8 cellular contexts compared by ENCODE assay signal in the genomic region with DNA sequence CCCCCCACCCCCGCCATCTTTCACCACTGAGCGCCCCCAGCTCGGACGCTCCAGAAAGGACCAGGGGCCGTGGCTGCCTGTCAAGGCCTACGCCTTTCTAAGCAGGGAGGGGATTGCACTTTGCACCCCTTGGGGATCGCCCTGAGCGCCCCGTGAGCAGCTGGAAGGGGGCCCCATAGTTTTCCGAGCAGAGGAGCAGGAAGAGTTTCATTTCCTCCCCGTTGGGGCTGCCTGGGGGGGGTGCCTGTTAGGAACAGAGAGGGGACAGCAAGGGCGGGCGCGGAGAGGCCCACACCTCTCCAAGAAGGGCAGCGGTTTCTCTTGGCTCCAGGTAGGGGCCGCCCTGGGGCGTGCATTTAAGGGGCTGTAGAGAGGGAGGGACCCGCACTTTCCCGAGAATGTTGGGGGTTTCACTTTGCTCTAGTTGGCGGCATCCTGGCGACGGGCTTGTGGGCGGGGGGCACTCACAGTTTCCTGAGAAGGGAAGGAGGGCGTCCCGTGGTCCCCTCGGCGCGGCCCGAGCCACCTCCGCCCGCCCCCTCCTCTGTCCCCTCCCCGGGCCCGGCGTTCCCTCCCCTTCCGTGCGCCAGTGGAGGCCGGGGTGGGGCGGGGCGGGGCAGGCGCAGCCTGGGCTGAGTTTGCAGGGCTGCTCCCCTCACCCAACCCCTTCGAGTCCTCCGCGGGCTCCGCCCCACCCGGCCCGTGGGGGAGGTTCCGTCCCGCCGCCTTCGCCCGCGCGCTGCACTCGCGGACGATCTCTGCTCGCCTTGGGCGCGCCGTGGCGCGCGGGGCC.
DNase-seq lines count a peak whose midpoint lies in the region; ATAC-seq and TF ChIP-seq lines count a peak whose summit lies in the region.

No MANE protein-coding gene starts in this region.

- H3K4me3 ChIP-seq in SU-DHL-6 (ENCODE audit: insufficient read depth, low read length, poor library complexity, severe bottlenecking) (peak overlapping the region; percentile 77), breast epithelium (peak overlapping the region; percentile 77 to 85 (median 83)), kidney epithelial cell (ENCODE audit: low read depth, low read length) (peak overlapping the region; percentile 65)

- no peaks in the 10 kb centered on the region for H3K9me3 ChIP-seq in SU-DHL-6 (ENCODE audit: insufficient read depth, low read length)
- no peaks in the 10 kb centered on the region for H3K9me3 ChIP-seq in breast epithelium

- no peaks in the 10 kb centered on the region for H4K20me1 ChIP-seq in SU-DHL-6 (ENCODE audit: low read depth, low read length)

- no peaks in the 10 kb centered on the region for H3K9me2 ChIP-seq in SU-DHL-6 (replicated peaks; ENCODE audit: insufficient read depth, low read length)

- peak; percentile 67 to 91 for DNase-seq in breast epithelium (ENCODE audit: low spot score in 2 of 2)
- peak; percentile 19 for DNase-seq in kidney epithelial cell (ENCODE audit: low read depth)
- DNase-seq in stimulated activated CD4-positive, alpha-beta T cell treated with anti-CD3 and anti-CD28 coated beads, Interleukin-1b, Interleukin-23, amount 100 ng/mL, for 48 hours = peak; percentile 88
- no peak for DNase-seq in NCI-H446 (lab: John Stamatoyannopoulos, UW)
- no peak for DNase-seq in NCI-H345 (lab: John Stamatoyannopoulos, UW)

- peak overlapping the region; percentile 71 for H3K9ac ChIP-seq in SU-DHL-6 (ENCODE audit: low read length)

- peak overlapping the region; percentile 77 for H3K4me2 ChIP-seq in SU-DHL-6 (ENCODE audit: low read depth, low read length, poor library complexity, severe bottlenecking)

- peak; percentile 87 for ATAC-seq in GM18520 (IDR thresholded peaks at IDR 0.05; ENCODE audit: unreplicated experiment)
- peak; percentile 92 for ATAC-seq in HG03025 (IDR thresholded peaks at IDR 0.05; ENCODE audit: low FRiP score, unreplicated experiment)

- peak overlapping the region; percentile 76 for H2AFZ ChIP-seq in SU-DHL-6 (ENCODE audit: low read depth, low read length, severe bottlenecking)

- TF ChIP-seq CTCF in SU-DHL-6 (IDR thresholded peaks at IDR 0.05; ENCODE audit: insufficient read depth, low read length, poor library complexity, severe bottlenecking) = no peak
- TF ChIP-seq CTCF in breast epithelium (IDR thresholded peaks at IDR 0.05) = no peak
- no peak for TF ChIP-seq CTCF in kidney epithelial cell (IDR thresholded peaks at IDR 0.05; ENCODE audit: insufficient read depth, low read length, poor library complexity, severe bottlenecking)

- H3K27me3 ChIP-seq in SU-DHL-6 (ENCODE audit: low read length) (no peaks in the 10 kb centered on the region), breast epithelium (no peaks in the 10 kb centered on the region), kidney epithelial cell (ENCODE audit: control insufficient read depth, insufficient read depth, low read length) (no peaks in the 10 kb centered on the region)

- no peaks in the 10 kb centered on the region for H3F3A ChIP-seq in SU-DHL-6 (ENCODE audit: insufficient read depth)

- H3K36me3 ChIP-seq in SU-DHL-6 (ENCODE audit: low read length) = no peaks in the 10 kb centered on the region
- H3K36me3 ChIP-seq in breast epithelium = no peaks in the 10 kb centered on the region
- peaks cover 1% of the 10 kb centered on the region for H3K36me3 ChIP-seq in kidney epithelial cell (ENCODE audit: control insufficient read depth, insufficient read depth, low read length)

- intact Hi-C loops in breast epithelium (cut with DNase I; ENCODE audit: low total_unique reads) = no loop called here

- no peaks in the 10 kb centered on the region for H3K4me1 ChIP-seq in breast epithelium

- peaks cover 2% of the 10 kb centered on the region; the same call in 1 of the 2 replicates for H3K79me2 ChIP-seq in SU-DHL-6 (ENCODE audit: insufficient read depth, low read length)

- H3K27ac ChIP-seq in SU-DHL-6 (ENCODE audit: low read depth, low read length) (0 out of 2 replicates have a peak overlapping the region, but pooled peaks have one; percentile 20), breast epithelium (peak overlapping the region; percentile 80 to 83)

- no peak for TF ChIP-seq POLR2A in breast epithelium (IDR thresholded peaks at IDR 0.05)

Comparison
In these comparisons a context has a peak if more than half of its experiments do, and no peak if none do; other contexts are left out.
1. DNase-seq: peak in breast epithelium (2 of 2), kidney epithelial cell (single experiment) and stimulated activated CD4-positive, alpha-beta T cell treated with anti-CD3 and anti-CD28 coated beads, Interleukin-1b, Interleukin-23, amount 100 ng/mL, for 48 hours (single experiment); none in NCI-H446 (0 of 2) and NCI-H345 (single experiment).
2. Peak in every context shown above with its lines, with median percentiles within 50 percentile points of each other: H3K4me3 ChIP-seq.